ENCODE assay signal across 1 cellular context in the genomic region with DNA sequence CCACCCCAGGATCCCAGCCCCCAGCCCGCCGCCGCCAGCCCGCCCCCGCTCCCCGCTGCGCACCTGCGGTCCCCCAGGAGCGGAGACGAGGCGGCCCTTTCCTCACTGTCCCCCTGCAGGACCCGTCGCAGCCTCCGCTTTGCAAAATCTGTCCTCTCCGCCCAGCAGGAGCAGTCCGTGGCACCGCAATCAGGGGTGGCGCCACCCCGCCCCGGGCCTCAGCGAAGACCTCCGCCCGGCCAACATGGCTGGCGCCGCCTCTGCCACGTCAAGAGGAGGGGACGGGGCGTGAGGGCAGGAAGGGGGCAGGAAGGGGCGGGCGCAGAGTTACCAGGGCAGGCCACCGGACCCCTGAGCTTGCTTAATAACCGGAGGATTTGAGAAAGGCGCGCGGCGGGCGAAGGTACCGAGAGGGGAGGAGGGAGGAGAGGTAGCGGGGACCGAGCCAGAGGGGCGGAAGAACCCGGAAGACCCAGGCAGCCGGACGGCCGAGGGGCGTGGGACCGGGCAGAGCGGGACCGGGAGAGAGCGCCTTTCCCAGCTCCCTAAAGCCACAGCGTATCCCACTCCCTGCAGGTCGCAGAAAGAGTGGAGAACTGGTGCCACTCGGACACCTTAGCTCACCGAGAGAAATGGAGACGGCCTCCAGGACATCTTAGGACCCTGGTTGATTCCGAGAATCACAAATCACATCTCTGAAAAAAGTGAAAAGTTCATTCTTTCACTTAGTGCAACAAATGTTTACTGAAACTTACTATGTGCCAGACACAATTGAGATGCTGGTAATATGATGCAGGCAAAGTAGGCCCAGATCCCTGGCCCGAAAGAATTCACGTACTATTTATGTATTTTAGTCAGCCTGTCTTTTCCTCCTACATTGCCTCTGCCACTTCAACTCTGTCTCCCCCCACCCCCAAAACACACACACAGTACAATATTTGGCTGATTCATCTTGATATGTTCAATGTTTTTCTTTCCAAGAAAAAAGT.
A peak's percentile ranks its signal among the peaks of the same experiment; 100 is the strongest.
TF ChIP-seq lines count a peak whose summit lies in the region.

A gene (minus strand): TSS at position 267 of the 989 bp plus-strand sequence. CDS start 7,117 bp downstream, outside the sequence.

TF ChIP-seq in K562, 482 proteins besides CTCF, POLR2A, EP300 and RAD21 (continued from another document and continues in another):
- TF ChIP-seq, protein P1, sequence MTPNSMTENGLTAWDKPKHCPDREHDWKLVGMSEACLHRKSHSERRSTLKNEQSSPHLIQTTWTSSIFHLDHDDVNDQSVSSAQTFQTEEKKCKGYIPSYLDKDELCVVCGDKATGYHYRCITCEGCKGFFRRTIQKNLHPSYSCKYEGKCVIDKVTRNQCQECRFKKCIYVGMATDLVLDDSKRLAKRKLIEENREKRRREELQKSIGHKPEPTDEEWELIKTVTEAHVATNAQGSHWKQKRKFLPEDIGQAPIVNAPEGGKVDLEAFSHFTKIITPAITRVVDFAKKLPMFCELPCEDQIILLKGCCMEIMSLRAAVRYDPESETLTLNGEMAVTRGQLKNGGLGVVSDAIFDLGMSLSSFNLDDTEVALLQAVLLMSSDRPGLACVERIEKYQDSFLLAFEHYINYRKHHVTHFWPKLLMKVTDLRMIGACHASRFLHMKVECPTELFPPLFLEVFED (CRISPR knock-in tag; conservative IDR thresholded peaks at IDR 0.05): no peak
- TF ChIP-seq FOSL1 (tag; conservative IDR thresholded peaks at IDR 0.05): no peak
- TF ChIP-seq ZBTB7A (IDR thresholded peaks at IDR 0.05; ENCODE audit: borderline replicate concordance, control insufficient read depth, low read depth, low read length): peak; percentile 69
- TF ChIP-seq, protein P2, sequence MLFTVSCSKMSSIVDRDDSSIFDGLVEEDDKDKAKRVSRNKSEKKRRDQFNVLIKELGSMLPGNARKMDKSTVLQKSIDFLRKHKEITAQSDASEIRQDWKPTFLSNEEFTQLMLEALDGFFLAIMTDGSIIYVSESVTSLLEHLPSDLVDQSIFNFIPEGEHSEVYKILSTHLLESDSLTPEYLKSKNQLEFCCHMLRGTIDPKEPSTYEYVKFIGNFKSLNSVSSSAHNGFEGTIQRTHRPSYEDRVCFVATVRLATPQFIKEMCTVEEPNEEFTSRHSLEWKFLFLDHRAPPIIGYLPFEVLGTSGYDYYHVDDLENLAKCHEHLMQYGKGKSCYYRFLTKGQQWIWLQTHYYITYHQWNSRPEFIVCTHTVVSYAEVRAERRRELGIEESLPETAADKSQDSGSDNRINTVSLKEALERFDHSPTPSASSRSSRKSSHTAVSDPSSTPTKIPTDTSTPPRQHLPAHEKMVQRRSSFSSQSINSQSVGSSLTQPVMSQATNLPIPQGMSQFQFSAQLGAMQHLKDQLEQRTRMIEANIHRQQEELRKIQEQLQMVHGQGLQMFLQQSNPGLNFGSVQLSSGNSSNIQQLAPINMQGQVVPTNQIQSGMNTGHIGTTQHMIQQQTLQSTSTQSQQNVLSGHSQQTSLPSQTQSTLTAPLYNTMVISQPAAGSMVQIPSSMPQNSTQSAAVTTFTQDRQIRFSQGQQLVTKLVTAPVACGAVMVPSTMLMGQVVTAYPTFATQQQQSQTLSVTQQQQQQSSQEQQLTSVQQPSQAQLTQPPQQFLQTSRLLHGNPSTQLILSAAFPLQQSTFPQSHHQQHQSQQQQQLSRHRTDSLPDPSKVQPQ (CRISPR knock-in tag; IDR thresholded peaks at IDR 0.05; ENCODE audit: borderline replicate concordance): no peak
- no peak for TF ChIP-seq CTBP1 (IDR thresholded peaks at IDR 0.05; ENCODE audit: borderline replicate concordance)
- no peak for TF ChIP-seq ZNF175 (CRISPR knock-in tag; IDR thresholded peaks at IDR 0.05; ENCODE audit: low read depth)
- TF ChIP-seq ZNF12 (CRISPR knock-in tag; IDR thresholded peaks at IDR 0.05): no peak
- TF ChIP-seq, protein P3, sequence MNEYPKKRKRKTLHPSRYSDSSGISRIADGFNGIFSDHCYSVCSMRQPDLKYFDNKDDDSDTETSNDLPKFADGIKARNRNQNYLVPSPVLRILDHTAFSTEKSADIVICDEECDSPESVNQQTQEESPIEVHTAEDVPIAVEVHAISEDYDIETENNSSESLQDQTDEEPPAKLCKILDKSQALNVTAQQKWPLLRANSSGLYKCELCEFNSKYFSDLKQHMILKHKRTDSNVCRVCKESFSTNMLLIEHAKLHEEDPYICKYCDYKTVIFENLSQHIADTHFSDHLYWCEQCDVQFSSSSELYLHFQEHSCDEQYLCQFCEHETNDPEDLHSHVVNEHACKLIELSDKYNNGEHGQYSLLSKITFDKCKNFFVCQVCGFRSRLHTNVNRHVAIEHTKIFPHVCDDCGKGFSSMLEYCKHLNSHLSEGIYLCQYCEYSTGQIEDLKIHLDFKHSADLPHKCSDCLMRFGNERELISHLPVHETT (CRISPR knock-in tag; conservative IDR thresholded peaks at IDR 0.05 in 1 of 2, IDR thresholded peaks at IDR 0.05 in 1 of 2): peak in 1 of 2 experiments; percentile 56; a peak in 1 of 4 replicates
- TF ChIP-seq CBX1 (IDR thresholded peaks at IDR 0.05; ENCODE audit: low read depth): 0 out of 2 replicates have a peak, but pooled peaks have one; percentile 14
- TF ChIP-seq, protein P4, sequence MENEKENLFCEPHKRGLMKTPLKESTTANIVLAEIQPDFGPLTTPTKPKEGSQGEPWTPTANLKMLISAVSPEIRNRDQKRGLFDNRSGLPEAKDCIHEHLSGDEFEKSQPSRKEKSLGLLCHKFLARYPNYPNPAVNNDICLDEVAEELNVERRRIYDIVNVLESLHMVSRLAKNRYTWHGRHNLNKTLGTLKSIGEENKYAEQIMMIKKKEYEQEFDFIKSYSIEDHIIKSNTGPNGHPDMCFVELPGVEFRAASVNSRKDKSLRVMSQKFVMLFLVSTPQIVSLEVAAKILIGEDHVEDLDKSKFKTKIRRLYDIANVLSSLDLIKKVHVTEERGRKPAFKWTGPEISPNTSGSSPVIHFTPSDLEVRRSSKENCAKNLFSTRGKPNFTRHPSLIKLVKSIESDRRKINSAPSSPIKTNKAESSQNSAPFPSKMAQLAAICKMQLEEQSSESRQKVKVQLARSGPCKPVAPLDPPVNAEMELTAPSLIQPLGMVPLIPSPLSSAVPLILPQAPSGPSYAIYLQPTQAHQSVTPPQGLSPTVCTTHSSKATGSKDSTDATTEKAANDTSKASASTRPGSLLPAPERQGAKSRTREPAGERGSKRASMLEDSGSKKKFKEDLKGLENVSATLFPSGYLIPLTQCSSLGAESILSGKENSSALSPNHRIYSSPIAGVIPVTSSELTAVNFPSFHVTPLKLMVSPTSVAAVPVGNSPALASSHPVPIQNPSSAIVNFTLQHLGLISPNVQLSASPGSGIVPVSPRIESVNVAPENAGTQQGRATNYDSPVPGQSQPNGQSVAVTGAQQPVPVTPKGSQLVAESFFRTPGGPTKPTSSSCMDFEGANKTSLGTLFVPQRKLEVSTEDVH (IDR thresholded peaks at IDR 0.05; ENCODE audit: low read depth, partially characterized antibody): no peak
- peak; percentile 48; the same call in 1 of the 2 replicates for TF ChIP-seq HDAC2 (IDR thresholded peaks at IDR 0.05)
- peak; percentile 36 for TF ChIP-seq PCBP1 (IDR thresholded peaks at IDR 0.05; ENCODE audit: low read depth, low read length, poor library complexity, severe bottlenecking)
- TF ChIP-seq SAP30 (IDR thresholded peaks at IDR 0.05; ENCODE audit: borderline replicate concordance, insufficient read depth, low read depth, low read length, poor library complexity, severe bottlenecking): peak; percentile 49
- TF ChIP-seq ZNF507 (tag; conservative IDR thresholded peaks at IDR 0.05): no peak
- TF ChIP-seq, protein P5, sequence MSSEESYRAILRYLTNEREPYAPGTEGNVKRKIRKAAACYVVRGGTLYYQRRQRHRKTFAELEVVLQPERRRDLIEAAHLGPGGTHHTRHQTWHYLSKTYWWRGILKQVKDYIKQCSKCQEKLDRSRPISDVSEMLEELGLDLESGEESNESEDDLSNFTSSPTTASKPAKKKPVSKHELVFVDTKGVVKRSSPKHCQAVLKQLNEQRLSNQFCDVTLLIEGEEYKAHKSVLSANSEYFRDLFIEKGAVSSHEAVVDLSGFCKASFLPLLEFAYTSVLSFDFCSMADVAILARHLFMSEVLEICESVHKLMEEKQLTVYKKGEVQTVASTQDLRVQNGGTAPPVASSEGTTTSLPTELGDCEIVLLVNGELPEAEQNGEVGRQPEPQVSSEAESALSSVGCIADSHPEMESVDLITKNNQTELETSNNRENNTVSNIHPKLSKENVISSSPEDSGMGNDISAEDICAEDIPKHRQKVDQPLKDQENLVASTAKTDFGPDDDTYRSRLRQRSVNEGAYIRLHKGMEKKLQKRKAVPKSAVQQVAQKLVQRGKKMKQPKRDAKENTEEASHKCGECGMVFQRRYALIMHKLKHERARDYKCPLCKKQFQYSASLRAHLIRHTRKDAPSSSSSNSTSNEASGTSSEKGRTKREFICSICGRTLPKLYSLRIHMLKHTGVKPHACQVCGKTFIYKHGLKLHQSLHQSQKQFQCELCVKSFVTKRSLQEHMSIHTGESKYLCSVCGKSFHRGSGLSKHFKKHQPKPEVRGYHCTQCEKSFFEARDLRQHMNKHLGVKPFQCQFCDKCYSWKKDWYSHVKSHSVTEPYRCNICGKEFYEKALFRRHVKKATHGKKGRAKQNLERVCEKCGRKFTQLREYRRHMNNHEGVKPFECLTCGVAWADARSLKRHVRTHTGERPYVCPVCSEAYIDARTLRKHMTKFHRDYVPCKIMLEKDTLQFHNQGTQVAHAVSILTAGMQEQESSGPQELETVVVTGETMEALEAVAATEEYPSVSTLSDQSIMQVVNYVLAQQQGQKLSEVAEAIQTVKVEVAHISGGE (CRISPR knock-in tag; IDR thresholded peaks at IDR 0.05): peak; percentile 56 to 93 (median 76); a peak in 5 of 6 replicates
- TF ChIP-seq KDM5B (IDR thresholded peaks at IDR 0.05; ENCODE audit: insufficient replicate concordance, low read depth, low read length): no peak
- peak; percentile 63 for TF ChIP-seq MTA1 (IDR thresholded peaks at IDR 0.05; ENCODE audit: borderline replicate concordance)
- TF ChIP-seq NCOA2 (IDR thresholded peaks at IDR 0.05; ENCODE audit: partially characterized antibody in 2 of 2): no peak
- peak; percentile 31 for TF ChIP-seq BRD9 (IDR thresholded peaks at IDR 0.05; ENCODE audit: low read depth, partially characterized antibody)
- TF ChIP-seq NFRKB (IDR thresholded peaks at IDR 0.05; ENCODE audit: low read depth): 0 out of 2 replicates have a peak, but pooled peaks have one; percentile 51
- no peak for TF ChIP-seq DNMT1 (IDR thresholded peaks at IDR 0.05)
- TF ChIP-seq, protein P6, sequence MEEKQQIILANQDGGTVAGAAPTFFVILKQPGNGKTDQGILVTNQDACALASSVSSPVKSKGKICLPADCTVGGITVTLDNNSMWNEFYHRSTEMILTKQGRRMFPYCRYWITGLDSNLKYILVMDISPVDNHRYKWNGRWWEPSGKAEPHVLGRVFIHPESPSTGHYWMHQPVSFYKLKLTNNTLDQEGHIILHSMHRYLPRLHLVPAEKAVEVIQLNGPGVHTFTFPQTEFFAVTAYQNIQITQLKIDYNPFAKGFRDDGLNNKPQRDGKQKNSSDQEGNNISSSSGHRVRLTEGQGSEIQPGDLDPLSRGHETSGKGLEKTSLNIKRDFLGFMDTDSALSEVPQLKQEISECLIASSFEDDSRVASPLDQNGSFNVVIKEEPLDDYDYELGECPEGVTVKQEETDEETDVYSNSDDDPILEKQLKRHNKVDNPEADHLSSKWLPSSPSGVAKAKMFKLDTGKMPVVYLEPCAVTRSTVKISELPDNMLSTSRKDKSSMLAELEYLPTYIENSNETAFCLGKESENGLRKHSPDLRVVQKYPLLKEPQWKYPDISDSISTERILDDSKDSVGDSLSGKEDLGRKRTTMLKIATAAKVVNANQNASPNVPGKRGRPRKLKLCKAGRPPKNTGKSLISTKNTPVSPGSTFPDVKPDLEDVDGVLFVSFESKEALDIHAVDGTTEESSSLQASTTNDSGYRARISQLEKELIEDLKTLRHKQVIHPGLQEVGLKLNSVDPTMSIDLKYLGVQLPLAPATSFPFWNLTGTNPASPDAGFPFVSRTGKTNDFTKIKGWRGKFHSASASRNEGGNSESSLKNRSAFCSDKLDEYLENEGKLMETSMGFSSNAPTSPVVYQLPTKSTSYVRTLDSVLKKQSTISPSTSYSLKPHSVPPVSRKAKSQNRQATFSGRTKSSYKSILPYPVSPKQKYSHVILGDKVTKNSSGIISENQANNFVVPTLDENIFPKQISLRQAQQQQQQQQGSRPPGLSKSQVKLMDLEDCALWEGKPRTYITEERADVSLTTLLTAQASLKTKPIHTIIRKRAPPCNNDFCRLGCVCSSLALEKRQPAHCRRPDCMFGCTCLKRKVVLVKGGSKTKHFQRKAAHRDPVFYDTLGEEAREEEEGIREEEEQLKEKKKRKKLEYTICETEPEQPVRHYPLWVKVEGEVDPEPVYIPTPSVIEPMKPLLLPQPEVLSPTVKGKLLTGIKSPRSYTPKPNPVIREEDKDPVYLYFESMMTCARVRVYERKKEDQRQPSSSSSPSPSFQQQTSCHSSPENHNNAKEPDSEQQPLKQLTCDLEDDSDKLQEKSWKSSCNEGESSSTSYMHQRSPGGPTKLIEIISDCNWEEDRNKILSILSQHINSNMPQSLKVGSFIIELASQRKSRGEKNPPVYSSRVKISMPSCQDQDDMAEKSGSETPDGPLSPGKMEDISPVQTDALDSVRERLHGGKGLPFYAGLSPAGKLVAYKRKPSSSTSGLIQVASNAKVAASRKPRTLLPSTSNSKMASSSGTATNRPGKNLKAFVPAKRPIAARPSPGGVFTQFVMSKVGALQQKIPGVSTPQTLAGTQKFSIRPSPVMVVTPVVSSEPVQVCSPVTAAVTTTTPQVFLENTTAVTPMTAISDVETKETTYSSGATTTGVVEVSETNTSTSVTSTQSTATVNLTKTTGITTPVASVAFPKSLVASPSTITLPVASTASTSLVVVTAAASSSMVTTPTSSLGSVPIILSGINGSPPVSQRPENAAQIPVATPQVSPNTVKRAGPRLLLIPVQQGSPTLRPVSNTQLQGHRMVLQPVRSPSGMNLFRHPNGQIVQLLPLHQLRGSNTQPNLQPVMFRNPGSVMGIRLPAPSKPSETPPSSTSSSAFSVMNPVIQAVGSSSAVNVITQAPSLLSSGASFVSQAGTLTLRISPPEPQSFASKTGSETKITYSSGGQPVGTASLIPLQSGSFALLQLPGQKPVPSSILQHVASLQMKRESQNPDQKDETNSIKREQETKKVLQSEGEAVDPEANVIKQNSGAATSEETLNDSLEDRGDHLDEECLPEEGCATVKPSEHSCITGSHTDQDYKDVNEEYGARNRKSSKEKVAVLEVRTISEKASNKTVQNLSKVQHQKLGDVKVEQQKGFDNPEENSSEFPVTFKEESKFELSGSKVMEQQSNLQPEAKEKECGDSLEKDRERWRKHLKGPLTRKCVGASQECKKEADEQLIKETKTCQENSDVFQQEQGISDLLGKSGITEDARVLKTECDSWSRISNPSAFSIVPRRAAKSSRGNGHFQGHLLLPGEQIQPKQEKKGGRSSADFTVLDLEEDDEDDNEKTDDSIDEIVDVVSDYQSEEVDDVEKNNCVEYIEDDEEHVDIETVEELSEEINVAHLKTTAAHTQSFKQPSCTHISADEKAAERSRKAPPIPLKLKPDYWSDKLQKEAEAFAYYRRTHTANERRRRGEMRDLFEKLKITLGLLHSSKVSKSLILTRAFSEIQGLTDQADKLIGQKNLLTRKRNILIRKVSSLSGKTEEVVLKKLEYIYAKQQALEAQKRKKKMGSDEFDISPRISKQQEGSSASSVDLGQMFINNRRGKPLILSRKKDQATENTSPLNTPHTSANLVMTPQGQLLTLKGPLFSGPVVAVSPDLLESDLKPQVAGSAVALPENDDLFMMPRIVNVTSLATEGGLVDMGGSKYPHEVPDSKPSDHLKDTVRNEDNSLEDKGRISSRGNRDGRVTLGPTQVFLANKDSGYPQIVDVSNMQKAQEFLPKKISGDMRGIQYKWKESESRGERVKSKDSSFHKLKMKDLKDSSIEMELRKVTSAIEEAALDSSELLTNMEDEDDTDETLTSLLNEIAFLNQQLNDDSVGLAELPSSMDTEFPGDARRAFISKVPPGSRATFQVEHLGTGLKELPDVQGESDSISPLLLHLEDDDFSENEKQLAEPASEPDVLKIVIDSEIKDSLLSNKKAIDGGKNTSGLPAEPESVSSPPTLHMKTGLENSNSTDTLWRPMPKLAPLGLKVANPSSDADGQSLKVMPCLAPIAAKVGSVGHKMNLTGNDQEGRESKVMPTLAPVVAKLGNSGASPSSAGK (IDR thresholded peaks at IDR 0.05): no peak
